1 cellular context compared by ENCODE assay signal in genomic region chr1:54459714-54460113, GRCh38.
A peak's percentile ranks its signal among the peaks of the same experiment; 100 is the strongest.
TF ChIP-seq lines count a peak whose summit lies in the region.

No MANE protein-coding gene starts in this region.

TF ChIP-seq in HepG2, 621 proteins besides CTCF, POLR2A, EP300 and RAD21 (continued from another document):
- TF ChIP-seq FOXC1 (CRISPR knock-in tag; IDR thresholded peaks at IDR 0.05; ENCODE audit: borderline replicate concordance), result no peak
- TF ChIP-seq CAMTA2 (CRISPR knock-in tag; IDR thresholded peaks at IDR 0.05; ENCODE audit: borderline replicate concordance), result no peak
- TF ChIP-seq MXI1 (IDR thresholded peaks at IDR 0.05; ENCODE audit: borderline replicate concordance, low read depth, low read length), result no peak
- TF ChIP-seq NFE2 (CRISPR knock-in tag; IDR thresholded peaks at IDR 0.05), result no peak
- TF ChIP-seq KLF16 (CRISPR knock-in tag; IDR thresholded peaks at IDR 0.05), result no peak
- TF ChIP-seq U2AF1 (optimal IDR thresholded peaks at IDR 0.05; ENCODE audit: low read depth, low read length), result no peak
- peak; percentile 78 for TF ChIP-seq ONECUT2 (CRISPR knock-in tag; IDR thresholded peaks at IDR 0.05)
- TF ChIP-seq PATZ1 (CRISPR knock-in tag; IDR thresholded peaks at IDR 0.05), result 0 out of 2 replicates have a peak, but pooled peaks have one; percentile 32
- no peak for TF ChIP-seq REXO4 (CRISPR knock-in tag; IDR thresholded peaks at IDR 0.05; ENCODE audit: borderline replicate concordance)
- no peak for TF ChIP-seq ZNF710 (CRISPR knock-in tag; IDR thresholded peaks at IDR 0.05; ENCODE audit: borderline replicate concordance)
